Comparison of ENCODE assay signal across 18 cellular contexts in genomic region chr13:79459906-79460305, GRCh38. TPM values are rescaled to one million over a fixed set of nuclear protein-coding genes. Genes with fewer than 3 reads are reported as not detected.
DNase-seq lines count a peak whose midpoint lies in the region; ATAC-seq, FAIRE-seq and TF ChIP-seq lines count a peak whose summit lies in the region.
"Had no signal": no experiment of that assay in that cellular context is flagged by ENCODE, and none has a peak within 500 bp of the region (broad histone marks: within the 10 kb centered on the region; RNA-seq: fewer than 3 reads in every experiment).

No MANE protein-coding gene starts in this region.

- no peak for TF ChIP-seq CTCF in GM23338 (conservative IDR thresholded peaks at IDR 0.05; ENCODE audit: low read depth in 2 of 2)
- no peak for TF ChIP-seq CTCF in bronchial epithelial cell (IDR thresholded peaks at IDR 0.05; ENCODE audit: insufficient read depth, low read length, severe bottlenecking)
- TF ChIP-seq CTCF in neural crest cell (conservative IDR thresholded peaks at IDR 0.05) = no peak

- H3K4me1 ChIP-seq in GM23338 (ENCODE audit: insufficient read depth) = no peaks in the 10 kb centered on the region

- intact Hi-C loops in left colon (cut with DNase I, micrococcal nuclease) = no loop called here

- no peaks in the 10 kb centered on the region for H3K27me3 Mint-ChIP-seq in GM23338 (ENCODE audit: insufficient read depth, low read depth, poor library complexity)
- H3K27me3 Mint-ChIP-seq in neural crest cell (ENCODE audit: low read depth) = no peaks in the 10 kb centered on the region
- H3K27me3 Mint-ChIP-seq: CD4-positive, CD25-positive, alpha-beta regulatory T cell had no signal

- no peak overlapping the region for H3K27ac ChIP-seq in GM23338 (ENCODE audit: low read depth)
- H3K27ac ChIP-seq: HL-60 had no signal

- H3K36me3 Mint-ChIP-seq in GM23338 (ENCODE audit: low read depth) (no peaks in the 10 kb centered on the region), neural crest cell (ENCODE audit: low read depth) (no peaks in the 10 kb centered on the region)
- H3K36me3 Mint-ChIP-seq: CD4-positive, CD25-positive, alpha-beta regulatory T cell had no signal

- H3K27me3 ChIP-seq in GM23338 (ENCODE audit: insufficient read depth) (no peaks in the 10 kb centered on the region), bronchial epithelial cell (ENCODE audit: control insufficient read depth, insufficient read depth, low read length) (no peaks in the 10 kb centered on the region)

- H3K4me3 ChIP-seq in GM23338 (no peak overlapping the region), bronchial epithelial cell (ENCODE audit: low read depth, low read length) (no peak overlapping the region)

- H3K27ac Mint-ChIP-seq in GM23338 (no peak overlapping the region; the same call in 1 of the 2 replicates), neural crest cell (ENCODE audit: unreplicated experiment) (peak overlapping the region; percentile 30)

- no peak for FAIRE-seq in bronchial epithelial cell (lab: Jason Lieb, UNC)
- FAIRE-seq: G401.6, GM19239 had no signal

- no peaks in the 10 kb centered on the region for H3K4me1 Mint-ChIP-seq in GM23338
- H3K4me1 Mint-ChIP-seq in neural crest cell = peaks cover 3% of the 10 kb centered on the region

- H3K9me3 Mint-ChIP-seq in GM23338 (no peaks in the 10 kb centered on the region), neural crest cell (no peaks in the 10 kb centered on the region)

- H3K9me2 ChIP-seq in GM23338 (ENCODE audit: insufficient read depth) = no peaks in the 10 kb centered on the region; the same call in 1 of the 2 replicates

- no peak for ATAC-seq in GM23338
- ATAC-seq in GM18517 (IDR thresholded peaks at IDR 0.05; ENCODE audit: unreplicated experiment) = no peak
- no peak for ATAC-seq in left colon

- DNase-seq in GM23338 (ENCODE audit: low spot score) = no peak
- DNase-seq in NCI-H226 = peak; percentile 12
- DNase-seq in bronchial epithelial cell (ENCODE audit: low read depth) = peak; percentile 74
- DNase-seq in neural crest cell (ENCODE audit: low read depth, low spot score) = no peak
- DNase-seq in left colon = no peak
- DNase-seq in NCI-H2081 treated with DMSO at 0.1 percent for 48 hours (lab: John Stamatoyannopoulos, UW) = no peak
- DNase-seq: ACHN; CD4-positive, CD25-positive, alpha-beta regulatory T cell; DMS79; KBM-7; NCI-H1092 treated with DMSO at 0.1 percent for 48 hours; NCI-H1694; NCI-H446 treated with DMSO at 0.1 percent for 48 hours; NCI-H82 had no signal

- H3K79me2 ChIP-seq in GM23338 (replicated peaks; ENCODE audit: insufficient read depth) = no peaks in the 10 kb centered on the region

- H3F3A ChIP-seq in GM23338 (replicated peaks; ENCODE audit: low read depth) = no peaks in the 10 kb centered on the region

- no peak overlapping the region for H3K4me3 Mint-ChIP-seq in GM23338
- H3K4me3 Mint-ChIP-seq in neural crest cell = no peak overlapping the region
- H3K4me3 Mint-ChIP-seq: CD4-positive, CD25-positive, alpha-beta regulatory T cell had no signal

- no peaks in the 10 kb centered on the region for H3K36me3 ChIP-seq in GM23338 (ENCODE audit: insufficient read depth)
- H3K36me3 ChIP-seq in bronchial epithelial cell (ENCODE audit: control insufficient read depth, insufficient read depth, low read length) = no peaks in the 10 kb centered on the region

- H4K20me1 ChIP-seq in GM23338 (replicated peaks; ENCODE audit: insufficient read depth) = no peaks in the 10 kb centered on the region

- no peak overlapping the region for H3K4me2 ChIP-seq in GM23338

- peak overlapping the region; percentile 52; the same call in 1 of the 2 replicates for H2AFZ ChIP-seq in GM23338

TF ChIP-seq in GM23338, 12 proteins besides CTCF, POLR2A, EP300 and RAD21:
- TF ChIP-seq POLR2AphosphoS5 (IDR thresholded peaks at IDR 0.05; ENCODE audit: low read depth) (no peak), ETS1 (IDR thresholded peaks at IDR 0.05) (no peak), EZH2phosphoT487 (IDR thresholded peaks at IDR 0.05; ENCODE audit: unreplicated experiment) (no peak), ZNF114 (CRISPR knock-in tag; IDR thresholded peaks at IDR 0.05) (no peak), JUNB (IDR thresholded peaks at IDR 0.05; ENCODE audit: unreplicated experiment) (no peak), ZNF331 (CRISPR knock-in tag; IDR thresholded peaks at IDR 0.05; ENCODE audit: low read depth) (no peak), NANOG (IDR thresholded peaks at IDR 0.05; ENCODE audit: borderline replicate concordance) (no peak)
- TF ChIP-seq, protein P1, sequence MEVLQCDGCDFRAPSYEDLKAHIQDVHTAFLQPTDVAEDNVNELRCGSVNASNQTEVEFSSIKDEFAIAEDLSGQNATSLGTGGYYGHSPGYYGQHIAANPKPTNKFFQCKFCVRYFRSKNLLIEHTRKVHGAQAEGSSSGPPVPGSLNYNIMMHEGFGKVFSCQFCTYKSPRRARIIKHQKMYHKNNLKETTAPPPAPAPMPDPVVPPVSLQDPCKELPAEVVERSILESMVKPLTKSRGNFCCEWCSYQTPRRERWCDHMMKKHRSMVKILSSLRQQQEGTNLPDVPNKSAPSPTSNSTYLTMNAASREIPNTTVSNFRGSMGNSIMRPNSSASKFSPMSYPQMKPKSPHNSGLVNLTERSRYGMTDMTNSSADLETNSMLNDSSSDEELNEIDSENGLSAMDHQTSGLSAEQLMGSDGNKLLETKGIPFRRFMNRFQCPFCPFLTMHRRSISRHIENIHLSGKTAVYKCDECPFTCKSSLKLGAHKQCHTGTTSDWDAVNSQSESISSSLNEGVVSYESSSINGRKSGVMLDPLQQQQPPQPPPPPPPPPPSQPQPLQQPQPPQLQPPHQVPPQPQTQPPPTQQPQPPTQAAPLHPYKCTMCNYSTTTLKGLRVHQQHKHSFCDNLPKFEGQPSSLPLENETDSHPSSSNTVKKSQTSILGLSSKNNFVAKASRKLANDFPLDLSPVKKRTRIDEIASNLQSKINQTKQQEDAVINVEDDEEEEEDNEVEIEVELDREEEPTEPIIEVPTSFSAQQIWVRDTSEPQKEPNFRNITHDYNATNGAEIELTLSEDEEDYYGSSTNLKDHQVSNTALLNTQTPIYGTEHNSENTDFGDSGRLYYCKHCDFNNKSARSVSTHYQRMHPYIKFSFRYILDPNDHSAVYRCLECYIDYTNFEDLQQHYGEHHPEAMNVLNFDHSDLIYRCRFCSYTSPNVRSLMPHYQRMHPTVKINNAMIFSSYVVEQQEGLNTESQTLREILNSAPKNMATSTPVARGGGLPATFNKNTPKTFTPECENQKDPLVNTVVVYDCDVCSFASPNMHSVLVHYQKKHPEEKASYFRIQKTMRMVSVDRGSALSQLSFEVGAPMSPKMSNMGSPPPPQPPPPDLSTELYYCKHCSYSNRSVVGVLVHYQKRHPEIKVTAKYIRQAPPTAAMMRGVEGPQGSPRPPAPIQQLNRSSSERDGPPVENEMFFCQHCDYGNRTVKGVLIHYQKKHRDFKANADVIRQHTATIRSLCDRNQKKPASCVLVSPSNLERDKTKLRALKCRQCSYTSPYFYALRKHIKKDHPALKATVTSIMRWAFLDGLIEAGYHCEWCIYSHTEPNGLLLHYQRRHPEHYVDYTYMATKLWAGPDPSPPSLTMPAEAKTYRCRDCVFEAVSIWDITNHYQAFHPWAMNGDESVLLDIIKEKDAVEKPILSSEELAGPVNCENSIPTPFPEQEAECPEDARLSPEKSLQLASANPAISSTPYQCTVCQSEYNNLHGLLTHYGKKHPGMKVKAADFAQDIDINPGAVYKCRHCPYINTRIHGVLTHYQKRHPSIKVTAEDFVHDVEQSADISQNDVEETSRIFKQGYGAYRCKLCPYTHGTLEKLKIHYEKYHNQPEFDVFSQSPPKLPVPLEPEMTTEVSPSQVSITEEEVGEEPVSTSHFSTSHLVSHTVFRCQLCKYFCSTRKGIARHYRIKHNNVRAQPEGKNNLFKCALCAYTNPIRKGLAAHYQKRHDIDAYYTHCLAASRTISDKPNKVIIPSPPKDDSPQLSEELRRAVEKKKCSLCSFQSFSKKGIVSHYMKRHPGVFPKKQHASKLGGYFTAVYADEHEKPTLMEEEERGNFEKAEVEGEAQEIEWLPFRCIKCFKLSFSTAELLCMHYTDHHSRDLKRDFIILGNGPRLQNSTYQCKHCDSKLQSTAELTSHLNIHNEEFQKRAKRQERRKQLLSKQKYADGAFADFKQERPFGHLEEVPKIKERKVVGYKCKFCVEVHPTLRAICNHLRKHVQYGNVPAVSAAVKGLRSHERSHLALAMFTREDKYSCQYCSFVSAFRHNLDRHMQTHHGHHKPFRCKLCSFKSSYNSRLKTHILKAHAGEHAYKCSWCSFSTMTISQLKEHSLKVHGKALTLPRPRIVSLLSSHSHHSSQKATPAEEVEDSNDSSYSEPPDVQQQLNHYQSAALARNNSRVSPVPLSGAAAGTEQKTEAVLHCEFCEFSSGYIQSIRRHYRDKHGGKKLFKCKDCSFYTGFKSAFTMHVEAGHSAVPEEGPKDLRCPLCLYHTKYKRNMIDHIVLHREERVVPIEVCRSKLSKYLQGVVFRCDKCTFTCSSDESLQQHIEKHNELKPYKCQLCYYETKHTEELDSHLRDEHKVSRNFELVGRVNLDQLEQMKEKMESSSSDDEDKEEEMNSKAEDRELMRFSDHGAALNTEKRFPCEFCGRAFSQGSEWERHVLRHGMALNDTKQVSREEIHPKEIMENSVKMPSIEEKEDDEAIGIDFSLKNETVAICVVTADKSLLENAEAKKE (CRISPR knock-in tag; IDR thresholded peaks at IDR 0.05) = no peak

RNA-seq across cellular contexts. Expression of gene NDFIP2, which starts 21.0 kb away (rescaled TPM):
- total RNA-seq in GM23338 (2014; rRNA removed; shearing (Covaris generic)) = 28.7 and 32.8 TPM in 2 replicates
- polyA plus RNA-seq in GM23338 (2016; fragmentation: Nextera tagmentation; extraction: Ambion mirVana) = 25.2 and 28.3 TPM in 2 replicates
- total RNA-seq in bronchial epithelial cell (61.7 and 80.0 TPM in 2 replicates), neural crest cell (21.2 and 22.7 TPM in 2 replicates), left colon (100 to 1,000 TPM; 117 to 129 TPM)

RNA-seq across cellular contexts. Expression of gene RBM26, which starts 53.9 kb away (rescaled TPM):
- total RNA-seq in GM23338 (2014; rRNA removed; shearing (Covaris generic)) = 61.4 and 69.3 TPM in 2 replicates
- polyA plus RNA-seq in GM23338 (2016; fragmentation: Nextera tagmentation; extraction: Ambion mirVana) = 36.3 and 46.0 TPM in 2 replicates
- total RNA-seq in bronchial epithelial cell = 13.7 and 15.7 TPM in 2 replicates
- 78.1 and 81.2 TPM in 2 replicates for total RNA-seq in neural crest cell
- total RNA-seq in left colon = 10 to 100 TPM; 28.6 to 32.8 TPM

Comparison
In these comparisons a context has a peak if more than half of its experiments do, and no peak if none do; other contexts are left out.
1. DNase-seq: peak in NCI-H226 (single experiment) and bronchial epithelial cell (single experiment); none in GM23338 (single experiment), neural crest cell (single experiment), left colon (0 of 2) and NCI-H2081 treated with DMSO at 0.1 percent for 48 hours (single experiment).